8 cellular contexts compared by ENCODE assay signal in the genomic region with DNA sequence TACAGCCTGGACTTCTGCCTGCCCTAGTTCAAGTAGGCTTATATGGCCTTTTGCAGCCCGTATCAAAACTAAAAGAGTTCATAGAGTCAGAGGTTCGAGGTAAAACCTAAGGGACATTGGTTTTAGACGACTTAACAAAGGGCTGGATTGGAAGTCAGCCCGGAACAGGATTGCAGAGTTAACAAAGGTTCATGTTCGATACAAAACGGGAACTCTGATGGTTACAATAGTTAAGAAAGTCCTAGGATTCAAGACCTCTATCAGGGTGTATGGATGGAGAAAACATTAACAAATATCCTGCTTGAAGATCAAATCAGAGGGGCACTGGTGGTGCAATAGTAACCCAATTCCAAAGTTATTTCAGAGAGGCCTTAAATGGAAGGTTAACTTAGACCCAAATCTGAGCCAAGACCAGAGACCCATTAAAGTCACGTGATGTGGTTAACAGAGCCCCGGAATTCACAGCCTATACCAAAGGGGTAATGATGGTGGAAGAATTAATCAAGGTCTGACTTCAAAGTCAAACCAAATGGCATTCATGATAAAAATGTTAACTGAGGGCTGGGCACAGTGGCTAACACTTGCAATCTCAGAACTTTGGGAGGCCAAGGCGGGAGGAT. TPM values are rescaled to one million over a fixed set of nuclear protein-coding genes. Genes with fewer than 3 reads are reported as not detected.
DNase-seq lines count a peak whose midpoint lies in the region; ATAC-seq and TF ChIP-seq lines count a peak whose summit lies in the region.

No MANE protein-coding gene starts in this region.

- no peak overlapping the region for H2BK12ac ChIP-seq in neuronal stem cell (ENCODE audit: low read length)

- H3K9me3 ChIP-seq in CD4-positive, alpha-beta memory T cell (ENCODE audit: control insufficient read depth in 1 of 2, low read length in 2 of 2) = no peaks in the 10 kb centered on the region
- H3K9me3 ChIP-seq in PC-3 (ENCODE audit: low read length) = no peaks in the 10 kb centered on the region
- H3K9me3 ChIP-seq in endodermal cell (ENCODE audit: control insufficient read depth, low read length) = no peaks in the 10 kb centered on the region
- no peaks in the 10 kb centered on the region for H3K9me3 ChIP-seq in neuronal stem cell (replicated peaks in 1 of 2; ENCODE audit: control insufficient read depth in 2 of 2, insufficient read depth in 1 of 2, low read depth in 1 of 2, low read length in 2 of 2)

- peaks cover 0 to 1% (median 0%) of the 10 kb centered on the region in 8 donors for H3K9me3 Mint-ChIP-seq in CD4-positive, alpha-beta memory T cell
- peaks cover 74% of the 10 kb centered on the region for H3K9me3 Mint-ChIP-seq in endodermal cell

- H3K4me3 ChIP-seq in CD4-positive, alpha-beta memory T cell (ENCODE audit: low read length in 2 of 2) = peak overlapping the region in 1 of 2 donors; percentile 79
- H3K4me3 ChIP-seq in PC-3 (ENCODE audit: low read length) (peak overlapping the region; percentile 98), endodermal cell (ENCODE audit: low read length) (peak overlapping the region; percentile 84), neuronal stem cell (ENCODE audit: low read length in 2 of 2) (no peak overlapping the region)

- peak overlapping the region; percentile 97; the same call in 1 of the 2 replicates for H3K9ac ChIP-seq in PC-3 (ENCODE audit: low read length)
- H3K9ac ChIP-seq in endodermal cell (ENCODE audit: extremely low read depth, low read length, poor library complexity, severe bottlenecking) = no peak overlapping the region
- H3K9ac ChIP-seq in neuronal stem cell (ENCODE audit: low read depth, low read length, poor library complexity) = no peak overlapping the region

- ATAC-seq in PC-3 (no peak), HG02884 (IDR thresholded peaks at IDR 0.05; ENCODE audit: unreplicated experiment) (no peak)

- peak overlapping the region; percentile 87 to 94 (median 90) for H3K4me3 Mint-ChIP-seq in CD4-positive, alpha-beta memory T cell
- peak overlapping the region; percentile 85 for H3K4me3 Mint-ChIP-seq in endodermal cell

- H4K20me1 ChIP-seq in PC-3 (ENCODE audit: low read length) = no peaks in the 10 kb centered on the region

- no peaks in the 10 kb centered on the region for H3F3A ChIP-seq in PC-3 (ENCODE audit: low read length, unreplicated experiment)

- H4K91ac ChIP-seq in neuronal stem cell (ENCODE audit: low read depth, low read length, poor library complexity) = no peak overlapping the region

- no peak overlapping the region for H3K4ac ChIP-seq in neuronal stem cell (ENCODE audit: low read length)

- TF ChIP-seq CTCF in PC-3 (conservative IDR thresholded peaks at IDR 0.05; ENCODE audit: low read depth, low read length) (no peak), endodermal cell (conservative IDR thresholded peaks at IDR 0.05) (no peak)

- H3K27ac Mint-ChIP-seq in CD4-positive, alpha-beta memory T cell = peak overlapping the region; percentile 65 to 95 (median 91)
- H3K27ac Mint-ChIP-seq in endodermal cell = no peak overlapping the region

- H3K23ac ChIP-seq in neuronal stem cell (ENCODE audit: low read depth, low read length, poor library complexity) = no peak overlapping the region

- H2BK15ac ChIP-seq in neuronal stem cell (ENCODE audit: low read length) = no peak overlapping the region

- no peak overlapping the region for H3K18ac ChIP-seq in neuronal stem cell (ENCODE audit: low read length)

- H3K4me2 ChIP-seq in PC-3 (ENCODE audit: low read length) (peak overlapping the region; percentile 99), neuronal stem cell (ENCODE audit: insufficient read depth, low read length, poor library complexity, severe bottlenecking) (no peak overlapping the region)

- no peak for TF ChIP-seq POLR2A in erythroblast (IDR thresholded peaks at IDR 0.05; ENCODE audit: low read length)

- H2AK5ac ChIP-seq in neuronal stem cell (ENCODE audit: low read depth, low read length) = no peak overlapping the region

- peaks cover 4% of the 10 kb centered on the region for H3K4me1 ChIP-seq in CD4-positive, alpha-beta memory T cell (ENCODE audit: insufficient read depth, low read length)
- peaks cover 5% of the 10 kb centered on the region for H3K4me1 ChIP-seq in PC-3 (ENCODE audit: insufficient read depth, low read length)
- no peaks in the 10 kb centered on the region for H3K4me1 ChIP-seq in endodermal cell (ENCODE audit: control insufficient read depth, insufficient read depth, low read length)
- peaks cover 0 to 2% of the 10 kb centered on the region in 2 donors for H3K4me1 ChIP-seq in neuronal stem cell (ENCODE audit: control insufficient read depth in 2 of 2, insufficient read depth in 1 of 2, low read depth in 1 of 2, low read length in 2 of 2)

- H3K9me2 ChIP-seq in PC-3 (replicated peaks; ENCODE audit: low read length) = no peaks in the 10 kb centered on the region

- POLR2A ChIA-PET in CD4-positive, alpha-beta memory T cell (lab: Charles Lee; ENCODE audit: partially characterized antibody) = no interaction called here
- POLR2A ChIA-PET in PC-3 (lab: Charles Lee; ENCODE audit: unreplicated experiment) = no interaction called here

- H4K8ac ChIP-seq in neuronal stem cell (ENCODE audit: low read depth, low read length) = no peak overlapping the region

- H2BK120ac ChIP-seq in neuronal stem cell (ENCODE audit: low read depth, low read length) = no peak overlapping the region

- peaks cover 4 to 16% (median 7%) of the 10 kb centered on the region in 4 donors for H3K4me1 Mint-ChIP-seq in CD4-positive, alpha-beta memory T cell
- peaks cover 2% of the 10 kb centered on the region for H3K4me1 Mint-ChIP-seq in endodermal cell

- intact Hi-C loops in CD4-positive, alpha-beta memory T cell (cut with micrococcal nuclease) = loop anchor here (5.0 kb wide), 1 partner anchor 450 kb away; the partner anchor contains the start of gene EBP
- intact Hi-C loops in PC-3 (cut with micrococcal nuclease) = no loop called here

- H2AFZ ChIP-seq in PC-3 (ENCODE audit: low read length) (peak overlapping the region; percentile 100), neuronal stem cell (ENCODE audit: low read length) (peak overlapping the region; percentile 83)

- H2BK5ac ChIP-seq in neuronal stem cell (ENCODE audit: low read length) = no peak overlapping the region

- no peaks in the 10 kb centered on the region for H3K27me3 ChIP-seq in CD4-positive, alpha-beta memory T cell (ENCODE audit: insufficient read depth, low read length)
- H3K27me3 ChIP-seq in PC-3 (ENCODE audit: low read length) (no peaks in the 10 kb centered on the region), endodermal cell (ENCODE audit: control insufficient read depth, insufficient read depth, low read length, poor library complexity, severe bottlenecking) (no peaks in the 10 kb centered on the region), neuronal stem cell (ENCODE audit: control insufficient read depth in 3 of 3, insufficient read depth in 3 of 3, low read depth in 1 of 3, low read length in 3 of 3) (no peaks in the 10 kb centered on the region)

- H3K79me1 ChIP-seq in neuronal stem cell (ENCODE audit: low read depth, low read length) = no peaks in the 10 kb centered on the region

- no TSS peak for BruUV-seq in PC-3 (replicated peaks; lab: Mats Ljungman, UMichigan)

- H3K36me3 ChIP-seq in CD4-positive, alpha-beta memory T cell (ENCODE audit: insufficient read depth, low read length) = no peaks in the 10 kb centered on the region
- H3K36me3 ChIP-seq in PC-3 (ENCODE audit: low read depth, low read length) (no peaks in the 10 kb centered on the region), endodermal cell (ENCODE audit: control insufficient read depth, insufficient read depth, low read length) (no peaks in the 10 kb centered on the region), neuronal stem cell (replicated peaks in 1 of 2; ENCODE audit: control insufficient read depth in 2 of 2, insufficient read depth in 2 of 2, low read length in 2 of 2) (no peaks in the 10 kb centered on the region)

- whole genome bisulfite sequencing in endodermal cell (ENCODE audit: insufficient coverage in 1 of 2, insufficient read length in 1 of 2), 2 experiments = 17 to 71% methylated on average over 3 to 9 of the region's 9 CpGs
- WGBS in neuronal stem cell (ENCODE audit: extremely low coverage in 2 of 2, insufficient read length in 2 of 2, insufficient replicate concordance in 1 of 2), 2 donors = no CpG with 5 or more reads among the region's 9 CpGs

- CTCF ChIA-PET in CD4-positive, alpha-beta memory T cell (lab: Charles Lee; ENCODE audit: partially characterized antibody) = no interaction called here
- CTCF ChIA-PET in PC-3 (lab: Charles Lee) = no interaction called here

- peaks cover 0 to 6% of the 10 kb centered on the region in 2 donors for H3K36me3 Mint-ChIP-seq in CD4-positive, alpha-beta memory T cell
- peaks cover 8% of the 10 kb centered on the region for H3K36me3 Mint-ChIP-seq in endodermal cell (ENCODE audit: low read depth)

- no peaks in the 10 kb centered on the region for H3K27me3 Mint-ChIP-seq in CD4-positive, alpha-beta memory T cell
- H3K27me3 Mint-ChIP-seq in endodermal cell (ENCODE audit: insufficient read depth) = no peaks in the 10 kb centered on the region

- peaks cover 9% of the 10 kb centered on the region; the same call in 1 of the 2 replicates for H3K79me2 ChIP-seq in PC-3 (ENCODE audit: low read length)

- peak overlapping the region; percentile 58 for H3K27ac ChIP-seq in CD4-positive, alpha-beta memory T cell (ENCODE audit: low read depth, low read length)
- H3K27ac ChIP-seq in PC-3 (ENCODE audit: low read length) (no peak overlapping the region), endodermal cell (ENCODE audit: low read depth, low read length) (no peak overlapping the region), neuronal stem cell (replicated peaks; ENCODE audit: low read length) (no peak overlapping the region)

- no peak for DNase-seq in CD4-positive, alpha-beta memory T cell
- DNase-seq in PC-3 (no peak), endodermal cell (no peak), neuronal stem cell (ENCODE audit: low spot score) (no peak), NCI-H2171 (lab: John Stamatoyannopoulos, UW) (no peak), SHP77 treated with DMSO at 0.1 percent for 48 hours (lab: John Stamatoyannopoulos, UW) (no peak), erythroblast (lab: John Stamatoyannopoulos, UW) (no peak)

- no peak overlapping the region for H3K14ac ChIP-seq in neuronal stem cell (ENCODE audit: low read length)

RNA-seq across cellular contexts. Expression of gene ZNF630, which starts 0.7 kb away (rescaled TPM):
- 1 to 10 TPM; 4.9 to 6.1 TPM for total RNA-seq in CD4-positive, alpha-beta memory T cell
- 1 to 10 TPM; 1.0 to 1.3 TPM for polyA plus RNA-seq in CD4-positive, alpha-beta memory T cell
- 2.5 and 4.4 TPM in 2 replicates for total RNA-seq in PC-3 (2014; rRNA removed)
- total RNA-seq in endodermal cell = 1 to 10 TPM; 3.1 to 4.2 TPM
- 3.2 TPM for polyA plus RNA-seq in endodermal cell (2013, experiment 1 of 2)
- 2.7 TPM for polyA plus RNA-seq in endodermal cell (2013, experiment 2 of 2)
- polyA plus RNA-seq in neuronal stem cell (2013, experiment 1 of 2) = 1.3 TPM
- polyA plus RNA-seq in neuronal stem cell (2013, experiment 2 of 2) = 1.1 TPM

RNA-seq across cellular contexts. Expression of gene SPACA5B, which starts 58.3 kb away (rescaled TPM):
- not detected for total RNA-seq in CD4-positive, alpha-beta memory T cell
- not detected for polyA plus RNA-seq in CD4-positive, alpha-beta memory T cell
- total RNA-seq in PC-3 (2014; rRNA removed) (not detected in 2 replicates), endodermal cell (not detected)
- polyA plus RNA-seq in endodermal cell (2013, experiment 1 of 2) = not detected
- polyA plus RNA-seq in endodermal cell (2013, experiment 2 of 2) = not detected
- not detected for polyA plus RNA-seq in neuronal stem cell (2013, experiment 1 of 2)
- not detected for polyA plus RNA-seq in neuronal stem cell (2013, experiment 2 of 2)

Comparison
In these comparisons a context has a peak if more than half of its experiments do, and no peak if none do; other contexts are left out.
1. H3K4me3 ChIP-seq: peak in PC-3 (single experiment) and endodermal cell (single experiment); none in neuronal stem cell (0 of 2).